In genomic region chr2:165933211-165933610, GRCh38 we compare ENCODE assay signal across 20 cellular contexts.
"Had no signal": no experiment of that assay in that cellular context is flagged by ENCODE, and none has a peak within 500 bp of the region (broad histone marks: within the 10 kb centered on the region; RNA-seq: fewer than 3 reads in every experiment).

No MANE protein-coding gene starts in this region.

- H3K4me3 ChIP-seq: dorsolateral prefrontal cortex, gastrocnemius medialis, lung, right atrium auricular region, smooth muscle cell, thoracic aorta, vagina had no signal

- H3K27ac ChIP-seq: dorsolateral prefrontal cortex, gastrocnemius medialis, neutrophil, parathyroid adenoma, right atrium auricular region, thoracic aorta, vagina had no signal

- H3K4me1 ChIP-seq: gastrocnemius medialis, parathyroid adenoma, right atrium auricular region, vagina had no signal

- ATAC-seq: esophagus mucosa; gastrocnemius medialis; left lobe of liver; natural killer cell treated with Interleukin-12 subunit alpha and Interleukin-12 subunit beta and Interleukin-15 and Interleukin-18, amount 100 ng/mL, for 72 hours; sciatic nerve; stimulated activated naive B cell treated with anti-CD40 and anti-IgM and Interleukin-4, amounts not matched to agents 10 μg/mL and 1 μg/mL and 100 μg/mL, for 72 hours had no signal

- H3K27me3 ChIP-seq: dorsolateral prefrontal cortex, gastrocnemius medialis, neutrophil, right atrium auricular region, vagina had no signal

- H3K9me3 ChIP-seq: gastrocnemius medialis, neutrophil, right atrium auricular region, thoracic aorta, vagina had no signal

- DNase-seq: cerebellar nuclear complex; dorsolateral prefrontal cortex; effector CD4-positive, alpha-beta T cell; foreskin fibroblast; gastrocnemius medialis; head of caudate nucleus; stimulated activated CD4-positive, alpha-beta T cell treated with anti-CD3 and anti-CD28 coated beads, Interleukin-12 subunit alpha, Interleukin-12 subunit beta, amount 100 ng/mL, for 4 hours; stimulated activated CD4-positive, alpha-beta T cell treated with anti-CD3 and anti-CD28 coated beads, Interleukin-2, amount 100 ng/mL, for 24 hours; stimulated activated naive B cell treated with anti-CD40 and anti-IgM and Interleukin-4, amounts not matched to agents 10 μg/mL and 1 μg/mL and 100 μg/mL, for 72 hours had no signal
